11 cellular contexts compared by ENCODE assay signal in the genomic region with DNA sequence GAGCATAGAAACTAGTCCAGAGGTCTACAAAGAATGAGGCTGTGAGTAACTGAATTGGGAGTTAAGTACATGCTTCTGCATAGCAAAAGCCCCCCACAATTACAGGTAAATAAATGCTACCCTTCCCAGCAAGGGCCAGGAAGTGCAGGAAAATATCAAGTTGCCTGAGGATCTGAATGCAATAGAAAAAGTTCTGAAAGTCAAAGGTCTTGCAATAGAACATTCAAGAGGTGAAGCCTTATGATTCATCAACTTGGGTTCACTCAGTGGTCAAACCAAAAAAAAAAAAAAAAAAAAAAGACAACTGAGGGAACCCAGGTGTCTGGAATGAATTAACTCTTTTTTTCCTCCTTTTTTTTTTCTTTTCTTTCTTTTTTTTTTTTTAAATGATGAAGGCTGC. TPM values are rescaled to one million over a fixed set of nuclear protein-coding genes. Genes with fewer than 3 reads are reported as not detected.
DNase-seq lines count a peak whose midpoint lies in the region; ATAC-seq, FAIRE-seq and TF ChIP-seq lines count a peak whose summit lies in the region.
"Had no signal": no experiment of that assay in that cellular context is flagged by ENCODE, and none has a peak within 500 bp of the region (broad histone marks: within the 10 kb centered on the region; RNA-seq: fewer than 3 reads in every experiment).

No MANE protein-coding gene starts in this region.

- peaks cover 2% of the 10 kb centered on the region for H3K27me3 Mint-ChIP-seq in T-helper 2 cell treated with Interferon-gamma antibody and Interleukin-4, amounts not matched to agents 5 μg/mL and 100 μg/mL, for 36 hours (ENCODE audit: low read depth)

- ATAC-seq in GM18861 (IDR thresholded peaks at IDR 0.05; ENCODE audit: unreplicated experiment), result no peak

- no peak for FAIRE-seq in RCC 7860 (lab: Jason Lieb, UNC)
- no peak for FAIRE-seq in small intestine (lab: Jason Lieb, UNC)
- no peak for FAIRE-seq in frontal cortex (lab: Jason Lieb, UNC)
- FAIRE-seq: A204.1 had no signal

- peak overlapping the region; percentile 5 for H3K27ac Mint-ChIP-seq in T-helper 2 cell treated with Interferon-gamma antibody and Interleukin-4, amounts not matched to agents 5 μg/mL and 100 μg/mL, for 36 hours

- H3K4me1 ChIP-seq in small intestine (ENCODE audit: control insufficient read depth in 2 of 2, insufficient read depth in 1 of 2, low read depth in 1 of 2, low read length in 1 of 2), result peaks cover 0 to 4% of the 10 kb centered on the region in 2 donors

- DNase-seq in T-helper 2 cell treated with Interferon-gamma antibody and Interleukin-4, amounts not matched to agents 5 μg/mL and 100 μg/mL, for 36 hours (ENCODE audit: low spot score), result no peak
- DNase-seq in T-helper 2 cell, result no peak
- peak; percentile 66 for DNase-seq in RCC 7860 (ENCODE audit: low spot score)
- peak; percentile 95 for DNase-seq in fibroblast of mammary gland (ENCODE audit: low read depth)
- DNase-seq in small intestine, result peak; percentile 45
- DNase-seq in frontal cortex (ENCODE audit: low spot score in 2 of 2), result no peak
- DNase-seq in NCI-H345 treated with DMSO at 0.1 percent for 48 hours (lab: John Stamatoyannopoulos, UW; ENCODE audit: unreplicated experiment), result no peak
- DNase-seq: left colon, NCI-H2029 had no signal

- H3K4me3 ChIP-seq in fibroblast of mammary gland (ENCODE audit: control insufficient read depth, low read depth, low read length), result peak overlapping the region; percentile 6
- H3K4me3 ChIP-seq in small intestine (ENCODE audit: low read depth in 1 of 2, low read length in 2 of 2), result no peak overlapping the region

- TF ChIP-seq CTCF in fibroblast of mammary gland (conservative IDR thresholded peaks at IDR 0.05; ENCODE audit: control insufficient read depth, insufficient read depth, low read depth, low read length), result no peak

- H3K27ac ChIP-seq in small intestine (ENCODE audit: low read depth in 1 of 2, low read length in 1 of 2), result peak overlapping the region in 1 of 2 donors; percentile 56

- H3K4me1 Mint-ChIP-seq in T-helper 2 cell treated with Interferon-gamma antibody and Interleukin-4, amounts not matched to agents 5 μg/mL and 100 μg/mL, for 36 hours (ENCODE audit: low read depth), result peaks cover 41% of the 10 kb centered on the region

- H3K9me3 ChIP-seq in small intestine (ENCODE audit: control insufficient read depth, low read depth), result no peaks in the 10 kb centered on the region

- peaks cover 21% of the 10 kb centered on the region for H3K9me3 Mint-ChIP-seq in T-helper 2 cell treated with Interferon-gamma antibody and Interleukin-4, amounts not matched to agents 5 μg/mL and 100 μg/mL, for 36 hours

- no peaks in the 10 kb centered on the region for H3K27me3 ChIP-seq in small intestine (ENCODE audit: control insufficient read depth in 2 of 2, insufficient read depth in 2 of 2, low read length in 2 of 2)

- no peaks in the 10 kb centered on the region for H3K36me3 ChIP-seq in small intestine (ENCODE audit: control insufficient read depth in 2 of 2, insufficient read depth in 2 of 2, low read length in 2 of 2)

- H3K4me3 Mint-ChIP-seq in T-helper 2 cell treated with Interferon-gamma antibody and Interleukin-4, amounts not matched to agents 5 μg/mL and 100 μg/mL, for 36 hours, result peak overlapping the region; percentile 26

- peaks cover 7% of the 10 kb centered on the region for H3K36me3 Mint-ChIP-seq in T-helper 2 cell treated with Interferon-gamma antibody and Interleukin-4, amounts not matched to agents 5 μg/mL and 100 μg/mL, for 36 hours (ENCODE audit: low read depth)

RNA-seq across cellular contexts. Expression of gene RFX8, which starts 42.8 kb away (rescaled TPM):
- polyA plus RNA-seq in small intestine, result under 1 TPM in 1 of 3 donors, not detected in 2; 0.10 TPM
- 0.41 TPM for total RNA-seq in frontal cortex
- total RNA-seq: left colon had no signal

Comparison
In these comparisons a context has a peak if more than half of its experiments do, and no peak if none do; other contexts are left out.
1. DNase-seq: peak in RCC 7860 (single experiment), fibroblast of mammary gland (single experiment) and small intestine (single experiment); none in T-helper 2 cell treated with Interferon-gamma antibody and Interleukin-4, amounts not matched to agents 5 μg/mL and 100 μg/mL, for 36 hours (single experiment), T-helper 2 cell (0 of 5), frontal cortex (0 of 2) and NCI-H345 treated with DMSO at 0.1 percent for 48 hours (single experiment).